23 cellular contexts compared by ENCODE assay signal in genomic region chr12:56230449-56231183, GRCh38. TPM values are rescaled to one million over a fixed set of nuclear protein-coding genes. Genes with fewer than 3 reads are reported as not detected.
A peak's percentile ranks its signal among the peaks of the same experiment; 100 is the strongest.
DNase-seq lines count a peak whose midpoint lies in the region; ATAC-seq, FAIRE-seq and TF ChIP-seq lines count a peak whose summit lies in the region.
"Had no signal": no experiment of that assay in that cellular context is flagged by ENCODE, and none has a peak within 500 bp of the region (broad histone marks: within the 10 kb centered on the region; RNA-seq: fewer than 3 reads in every experiment).

No MANE protein-coding gene starts in this region.

- no peak overlapping the region for H2BK120ac ChIP-seq in H1 (replicated peaks; ENCODE audit: low read depth, low read length)

- peaks cover under 1% of the 10 kb centered on the region for H3K4me1 Mint-ChIP-seq in neural crest cell
- H3K4me1 Mint-ChIP-seq: mesothelial cell of epicardium had no signal

- H3K23me2 ChIP-seq in H1 (ENCODE audit: low read depth, low read length), result no peaks in the 10 kb centered on the region

- peak; percentile 58 for DNase-seq in HT-29 (ENCODE audit: low spot score)
- DNase-seq in H1 (ENCODE audit: low read depth in 1 of 2, low spot score in 2 of 2), result no peak
- no peak for DNase-seq in neural crest cell (ENCODE audit: low read depth, low spot score)
- no peak for DNase-seq in cerebellum (ENCODE audit: low spot score)
- no peak for DNase-seq in brain microvascular endothelial cell
- DNase-seq in NCI-H2107 treated with DMSO at 0.1 percent for 48 hours (lab: John Stamatoyannopoulos, UW; ENCODE audit: unreplicated experiment), result no peak
- DNase-seq: activated CD4-positive, alpha-beta memory T cell treated with anti-CD3 and anti-CD28 coated beads for 36 hours; activated T-cell treated with anti-CD3 and anti-CD28 coated beads, Interleukin-2, amount 50 U/mL, for 48 hours; glutamatergic neuron; nucleus accumbens; RPMI8226; sigmoid colon; substantia nigra; SW 1271 had no signal

- no peak overlapping the region for H2BK15ac ChIP-seq in H1 (ENCODE audit: low read length)

- no peak overlapping the region for H2BK12ac ChIP-seq in H1 (ENCODE audit: low read depth, low read length)

- H3K27ac Mint-ChIP-seq in neural crest cell (ENCODE audit: unreplicated experiment), result peak overlapping the region; percentile 45
- H3K27ac Mint-ChIP-seq: activated CD4-positive, alpha-beta memory T cell treated with anti-CD3 and anti-CD28 coated beads for 36 hours; activated naive CD4-positive, alpha-beta T cell treated with anti-CD3 and anti-CD28 coated beads, Interleukin-2, amount 50 U/mL, for 72 hours; mesothelial cell of epicardium had no signal

- TF ChIP-seq EP300 in H1 (IDR thresholded peaks at IDR 0.05; ENCODE audit: borderline replicate concordance in 1 of 2, low read depth in 2 of 2, low read length in 2 of 2), result no peak

- H3K9me3 ChIP-seq in BLaER1 treated with 17β-estradiol and CSF1 and Interleukin-3, amounts not matched to agents 10 nM and 100 nM (replicated peaks in 1 of 11), result no peaks in the 10 kb centered on the region
- no peaks in the 10 kb centered on the region for H3K9me3 ChIP-seq in H1 (ENCODE audit: insufficient read depth in 2 of 2, low read depth in 1 of 2, low read length in 1 of 2)
- H3K9me3 ChIP-seq: breast epithelium, esophagus muscularis mucosa, sigmoid colon had no signal

- peak overlapping the region; percentile 39 to 80 (median 66) for H3K4me2 ChIP-seq in BLaER1 treated with 17β-estradiol and CSF1 and Interleukin-3, amounts not matched to agents 10 nM and 100 nM
- H3K4me2 ChIP-seq in H1 (ENCODE audit: insufficient read depth in 1 of 2, low read depth in 2 of 2, low read length in 2 of 2), result no peak overlapping the region

- H4K91ac ChIP-seq in H1 (replicated peaks; ENCODE audit: insufficient read length, low read length), result no peak overlapping the region

- no peak overlapping the region for H3K4me3 Mint-ChIP-seq in neural crest cell
- H3K4me3 Mint-ChIP-seq: activated CD4-positive, alpha-beta memory T cell treated with anti-CD3 and anti-CD28 coated beads for 36 hours; mesothelial cell of epicardium had no signal

- H3K79me1 ChIP-seq in H1 (ENCODE audit: low read depth, low read length), result peaks cover 2% of the 10 kb centered on the region; the same call in 1 of the 2 replicates

- H3K4ac ChIP-seq in H1 (replicated peaks; ENCODE audit: insufficient read length, low read depth, low read length), result no peak overlapping the region

- no peak overlapping the region for H2BK5ac ChIP-seq in H1 (ENCODE audit: low read depth, low read length)

- no peak for FAIRE-seq in H1 (lab: Jason Lieb, UNC)
- FAIRE-seq: GM12891 had no signal

- H4K8ac ChIP-seq in H1 (ENCODE audit: extremely low read depth, insufficient read depth, low read length), result peak overlapping the region; percentile 76; the same call in 1 of the 2 replicates

- peaks cover 9 to 46% (median 36%) of the 10 kb centered on the region in 10 experiments; a peak in 19 of 20 replicates for H3K4me1 ChIP-seq in BLaER1 treated with 17β-estradiol and CSF1 and Interleukin-3, amounts not matched to agents 10 nM and 100 nM
- peaks cover 0 to 6% (median 0%) of the 10 kb centered on the region in 4 experiments; a peak in 3 of 7 replicates for H3K4me1 ChIP-seq in H1 (replicated peaks in 1 of 4; ENCODE audit: control insufficient read depth in 3 of 4, insufficient read depth in 4 of 4, low read length in 3 of 4)
- H3K4me1 ChIP-seq: breast epithelium, sigmoid colon had no signal

- no peaks in the 10 kb centered on the region for H3K27me3 ChIP-seq in BLaER1 treated with 17β-estradiol and CSF1 and Interleukin-3, amounts not matched to agents 10 nM and 100 nM
- H3K27me3 ChIP-seq in H1 (replicated peaks in 1 of 4; ENCODE audit: control insufficient read depth in 3 of 4, extremely low read depth in 1 of 4, insufficient read depth in 3 of 4, low read length in 3 of 4) (no peaks in the 10 kb centered on the region), brain microvascular endothelial cell (replicated peaks) (no peaks in the 10 kb centered on the region)
- H3K27me3 ChIP-seq: breast epithelium, esophagus muscularis mucosa, sigmoid colon had no signal

- H4K20me1 ChIP-seq in BLaER1 treated with 17β-estradiol and CSF1 and Interleukin-3, amounts not matched to agents 10 nM and 100 nM, result no peaks in the 10 kb centered on the region; a peak in 1 of 22 replicates
- H4K20me1 ChIP-seq in H1 (replicated peaks in 1 of 2; ENCODE audit: control insufficient read depth in 1 of 2, insufficient read depth in 2 of 2, low read length in 2 of 2), result no peaks in the 10 kb centered on the region

- H3K23ac ChIP-seq in H1 (ENCODE audit: insufficient read length), result no peak overlapping the region

- no peaks in the 10 kb centered on the region for H3K27me3 Mint-ChIP-seq in neural crest cell (ENCODE audit: low read depth)
- H3K27me3 Mint-ChIP-seq: activated CD4-positive, alpha-beta memory T cell treated with anti-CD3 and anti-CD28 coated beads for 36 hours had no signal

- no peak for TF ChIP-seq POLR2A in H1 (IDR thresholded peaks at IDR 0.05; ENCODE audit: control extremely low read depth in 1 of 2, low read depth in 2 of 2, low read length in 2 of 2)

- no peak overlapping the region for H3K56ac ChIP-seq in H1 (replicated peaks; ENCODE audit: insufficient read length, low read depth, low read length)

- H3K9ac ChIP-seq in BLaER1 treated with 17β-estradiol and CSF1 and Interleukin-3, amounts not matched to agents 10 nM and 100 nM, result peak overlapping the region in 4 of 11 experiments; percentile 17 to 45 (median 26); a peak in 2 of 22 replicates
- no peak overlapping the region for H3K9ac ChIP-seq in H1 (replicated peaks in 1 of 4; ENCODE audit: extremely low read depth in 1 of 4, low read depth in 3 of 4, low read length in 3 of 4)

- no peak overlapping the region for H4K5ac ChIP-seq in H1 (ENCODE audit: insufficient read length, low read depth, low read length)

- no peak overlapping the region for H2BK20ac ChIP-seq in H1 (ENCODE audit: low read length)

- CTCF ChIA-PET in H1 (lab: Charles Lee; ENCODE audit: partially characterized antibody), result interaction anchor here (0.9 to 10.5 kb wide), 12 partner anchors 8 to 230 kb away, joined by 3 to 72 read pairs (median 4); partner anchors contain the start of genes ANKRD52, COQ10A, RNF41 and SMARCC2

- TF ChIP-seq CTCF in H1 (IDR thresholded peaks at IDR 0.05; ENCODE audit: control extremely low read depth in 1 of 3, insufficient read depth in 1 of 3, low read depth in 1 of 3, low read length in 3 of 3), result no peak
- no peak for TF ChIP-seq CTCF in neural crest cell (conservative IDR thresholded peaks at IDR 0.05)
- no peak for TF ChIP-seq CTCF in brain microvascular endothelial cell (IDR thresholded peaks at IDR 0.05; ENCODE audit: low read depth, low read length, missing control alignments)

- no peak overlapping the region for H3K18ac ChIP-seq in H1 (ENCODE audit: extremely low read depth, low read length)

- no peaks in the 10 kb centered on the region for H3K9me3 Mint-ChIP-seq in neural crest cell
- H3K9me3 Mint-ChIP-seq: activated CD4-positive, alpha-beta memory T cell treated with anti-CD3 and anti-CD28 coated beads for 36 hours; activated naive CD4-positive, alpha-beta T cell treated with anti-CD3 and anti-CD28 coated beads, Interleukin-2, amount 50 U/mL, for 72 hours; mesothelial cell of epicardium had no signal

- no peak overlapping the region for H3K14ac ChIP-seq in H1 (ENCODE audit: insufficient read length)

- 0 out of 2 replicates have a peak overlapping the region, but pooled peaks have one; percentile 24 for H2AK5ac ChIP-seq in H1 (ENCODE audit: low read depth, low read length)

- WGBS in H1 (ENCODE audit: extremely low coverage in 1 of 2, insufficient coverage in 1 of 2, insufficient read length in 1 of 2, insufficient replicate concordance in 2 of 2, low coverage in 1 of 2, low lambda C conversion rate in 2 of 2, missing lambda C conversion rate in 1 of 2), 2 experiments, result 79% methylated on average over 8 of the region's 8 CpGs; no CpG with 5 or more reads in 1 of the 2 experiments

- H3K4me3 ChIP-seq in BLaER1 treated with 17β-estradiol and CSF1 and Interleukin-3, amounts not matched to agents 10 nM and 100 nM, result no peak overlapping the region
- H3K4me3 ChIP-seq in H1 (ENCODE audit: extremely low read depth in 1 of 4, insufficient read depth in 2 of 4, low read depth in 3 of 4, low read length in 4 of 4), result no peak overlapping the region
- no peak overlapping the region for H3K4me3 ChIP-seq in brain microvascular endothelial cell (ENCODE audit: low read depth, low read length)
- H3K4me3 ChIP-seq: breast epithelium, esophagus muscularis mucosa, sigmoid colon had no signal

- POLR2A ChIA-PET in H1 (lab: Charles Lee; ENCODE audit: partially characterized antibody), result interaction anchor here (0.6 to 8.6 kb wide), 14 partner anchors 9 to 182 kb away, joined by 3 to 65 read pairs (median 4); partner anchors contain the start of genes ANKRD52, CS, MYL6 and RNF41

- no peaks in the 10 kb centered on the region for H3K79me2 ChIP-seq in H1 (ENCODE audit: control insufficient read depth in 1 of 2, insufficient read depth in 2 of 2, low read length in 2 of 2)

- peak overlapping the region in 3 of 11 experiments; percentile 39 to 60 (median 53); a peak in 3 of 22 replicates for H3K27ac ChIP-seq in BLaER1 treated with 17β-estradiol and CSF1 and Interleukin-3, amounts not matched to agents 10 nM and 100 nM
- no peak overlapping the region for H3K27ac ChIP-seq in H1 (ENCODE audit: low read depth, low read length)
- no peak overlapping the region for H3K27ac ChIP-seq in brain microvascular endothelial cell
- H3K27ac ChIP-seq: breast epithelium, esophagus muscularis mucosa, sigmoid colon, VCaP had no signal

- ATAC-seq in GM21717 (IDR thresholded peaks at IDR 0.05; ENCODE audit: unreplicated experiment), result no peak
- ATAC-seq: activated naive CD4-positive, alpha-beta T cell treated with anti-CD3 and anti-CD28 coated beads, Interleukin-2, amount 50 U/mL, for 72 hours had no signal

- no peak for TF ChIP-seq RAD21 in H1 (IDR thresholded peaks at IDR 0.05 in 1 of 2, conservative IDR thresholded peaks at IDR 0.05 in 1 of 2; ENCODE audit: low read depth in 2 of 2, low read length in 2 of 2)

- H3K36me3 ChIP-seq in BLaER1 treated with 17β-estradiol and CSF1 and Interleukin-3, amounts not matched to agents 10 nM and 100 nM, result peaks cover 0 to 20% (median 5%) of the 10 kb centered on the region in 11 experiments; a peak in 6 of 22 replicates
- H3K36me3 ChIP-seq in H1 (ENCODE audit: control insufficient read depth in 2 of 4, insufficient read depth in 4 of 4, low read length in 3 of 4), result peaks cover 0 to 4% (median 1%) of the 10 kb centered on the region in 4 experiments; a peak in 1 of 8 replicates
- H3K36me3 ChIP-seq in brain microvascular endothelial cell (replicated peaks), result no peaks in the 10 kb centered on the region
- H3K36me3 ChIP-seq: breast epithelium had no signal

- no peak overlapping the region for H2AFZ ChIP-seq in H1 (ENCODE audit: low read length)

- in situ Hi-C loops in brain microvascular endothelial cell (cut with HindIII; ENCODE audit: low pct_ligation_motif_present, low sequenced_read_pairs), result no loop called here

- H3K36me3 Mint-ChIP-seq in neural crest cell (ENCODE audit: low read depth), result no peaks in the 10 kb centered on the region
- H3K36me3 Mint-ChIP-seq: activated naive CD4-positive, alpha-beta T cell treated with anti-CD3 and anti-CD28 coated beads, Interleukin-2, amount 50 U/mL, for 72 hours had no signal

RNA-seq across cellular contexts. Expression of gene SLC39A5, which starts 0.8 kb away (rescaled TPM):
- total RNA-seq in HT-29 (2014; rRNA removed; shearing (Covaris generic)), result 8.6 and 10.7 TPM in 2 replicates
- total RNA-seq in H1 (2021; fragmentation: NEBNext Ultra II Directional; extraction: Animal tissue kit (Norgen Biotek cat#: 25700)), result 0.25 TPM in 1 of 2 replicates, not detected in the other
- polyA plus RNA-seq in H1 (2011; rRNA removed), result 0.27 and 0.75 TPM in 2 replicates
- 0.48 TPM for polyA plus RNA-seq in H1 (2011; cell fraction: cytosol; rRNA removed)
- polyA plus RNA-seq in H1 (2011; cell fraction: nucleus; rRNA removed), result 2.7 TPM
- 0.27 to 0.88 TPM (median 0.51 TPM) in 3 of 4 replicates, not detected in the other for polyA plus RNA-seq in H1 (2012, experiment 1 of 2)
- 0.24 TPM for polyA plus RNA-seq in H1 (2012, experiment 2 of 2)
- 0.04 TPM for polyA plus RNA-seq in H1 (2013, experiment 1 of 2)
- 0.09 TPM for polyA plus RNA-seq in H1 (2013, experiment 2 of 2)
- 0.47 TPM in 1 of 2 replicates, not detected in the other for polyA minus RNA-seq in H1 (2011; rRNA and poly(A)+ RNA removed)
- not detected for polyA minus RNA-seq in H1 (2011; cell fraction: cytosol; rRNA and poly(A)+ RNA removed)
- polyA minus RNA-seq in H1 (2011; cell fraction: nucleus; rRNA and poly(A)+ RNA removed), result not detected
- total RNA-seq in neural crest cell (0.65 and 1.0 TPM in 2 replicates), cerebellum (0.45 TPM)
- total RNA-seq: esophagus muscularis mucosa, G401, sigmoid colon had no signal

RNA-seq across cellular contexts. Expression of gene NABP2, which starts 6.5 kb away (rescaled TPM):
- total RNA-seq in HT-29 (2014; rRNA removed; shearing (Covaris generic)), result 57.1 and 69.9 TPM in 2 replicates
- total RNA-seq in H1 (2021; fragmentation: NEBNext Ultra II Directional; extraction: Animal tissue kit (Norgen Biotek cat#: 25700)), result 56.1 and 58.1 TPM in 2 replicates
- 59.8 and 67.5 TPM in 2 replicates for polyA plus RNA-seq in H1 (2011; rRNA removed)
- 71.4 TPM for polyA plus RNA-seq in H1 (2011; cell fraction: cytosol; rRNA removed)
- 29.7 TPM for polyA plus RNA-seq in H1 (2011; cell fraction: nucleus; rRNA removed)
- polyA plus RNA-seq in H1 (2012, experiment 1 of 2), result 58.0 to 64.0 TPM (median 61.5 TPM) in 4 replicates
- 60.6 TPM for polyA plus RNA-seq in H1 (2012, experiment 2 of 2)
- 31.7 TPM for polyA plus RNA-seq in H1 (2013, experiment 1 of 2)
- polyA plus RNA-seq in H1 (2013, experiment 2 of 2), result 32.1 TPM
- polyA minus RNA-seq in H1 (2011; rRNA and poly(A)+ RNA removed), result 34.2 and 41.0 TPM in 2 replicates
- polyA minus RNA-seq in H1 (2011; cell fraction: cytosol; rRNA and poly(A)+ RNA removed), result 17.3 TPM
- 9.0 TPM for polyA minus RNA-seq in H1 (2011; cell fraction: nucleus; rRNA and poly(A)+ RNA removed)
- 71.8 and 75.7 TPM in 2 replicates for total RNA-seq in neural crest cell
- total RNA-seq in cerebellum, result 13.8 TPM

RNA-seq across cellular contexts. Expression of gene RNF41, which starts 8.9 kb away (rescaled TPM):
- 94.3 and 103 TPM in 2 replicates for total RNA-seq in HT-29 (2014; rRNA removed; shearing (Covaris generic))
- 55.0 and 55.5 TPM in 2 replicates for total RNA-seq in H1 (2021; fragmentation: NEBNext Ultra II Directional; extraction: Animal tissue kit (Norgen Biotek cat#: 25700))
- polyA plus RNA-seq in H1 (2011; rRNA removed), result 98.6 and 127 TPM in 2 replicates
- 95.6 TPM for polyA plus RNA-seq in H1 (2011; cell fraction: cytosol; rRNA removed)
- 124 TPM for polyA plus RNA-seq in H1 (2011; cell fraction: nucleus; rRNA removed)
- polyA plus RNA-seq in H1 (2012, experiment 1 of 2), result 48.0 to 59.3 TPM (median 52.6 TPM) in 4 replicates
- polyA plus RNA-seq in H1 (2012, experiment 2 of 2), result 50.1 TPM
- polyA plus RNA-seq in H1 (2013, experiment 1 of 2), result 36.2 TPM
- polyA plus RNA-seq in H1 (2013, experiment 2 of 2), result 36.3 TPM
- 296 and 367 TPM in 2 replicates for polyA minus RNA-seq in H1 (2011; rRNA and poly(A)+ RNA removed)
- polyA minus RNA-seq in H1 (2011; cell fraction: cytosol; rRNA and poly(A)+ RNA removed), result 92.4 TPM
- polyA minus RNA-seq in H1 (2011; cell fraction: nucleus; rRNA and poly(A)+ RNA removed), result 94.9 TPM
- total RNA-seq in neural crest cell (48.3 and 48.6 TPM in 2 replicates), cerebellum (64.3 TPM)

RNA-seq across cellular contexts. Expression of gene ANKRD52, which starts 27.6 kb away (rescaled TPM):
- 8.1 and 13.4 TPM in 2 replicates for total RNA-seq in HT-29 (2014; rRNA removed; shearing (Covaris generic))
- total RNA-seq in H1 (2021; fragmentation: NEBNext Ultra II Directional; extraction: Animal tissue kit (Norgen Biotek cat#: 25700)), result 34.1 and 36.3 TPM in 2 replicates
- polyA plus RNA-seq in H1 (2011; rRNA removed), result 14.0 and 20.7 TPM in 2 replicates
- 14.1 TPM for polyA plus RNA-seq in H1 (2011; cell fraction: cytosol; rRNA removed)
- polyA plus RNA-seq in H1 (2011; cell fraction: nucleus; rRNA removed), result 74.8 TPM
- polyA plus RNA-seq in H1 (2012, experiment 1 of 2), result 19.5 to 26.6 TPM (median 22.1 TPM) in 4 replicates
- 14.4 TPM for polyA plus RNA-seq in H1 (2012, experiment 2 of 2)
- polyA plus RNA-seq in H1 (2013, experiment 1 of 2), result 15.3 TPM
- polyA plus RNA-seq in H1 (2013, experiment 2 of 2), result 14.7 TPM
- 20.7 and 30.8 TPM in 2 replicates for polyA minus RNA-seq in H1 (2011; rRNA and poly(A)+ RNA removed)
- 14.5 TPM for polyA minus RNA-seq in H1 (2011; cell fraction: cytosol; rRNA and poly(A)+ RNA removed)
- 20.3 TPM for polyA minus RNA-seq in H1 (2011; cell fraction: nucleus; rRNA and poly(A)+ RNA removed)
- 61.4 and 68.0 TPM in 2 replicates for total RNA-seq in neural crest cell
- 16.6 TPM for total RNA-seq in cerebellum

RNA-seq across cellular contexts. Expression of gene COQ10A, which starts 36.1 kb away (rescaled TPM):
- total RNA-seq in HT-29 (2014; rRNA removed; shearing (Covaris generic)), result 8.6 and 20.8 TPM in 2 replicates
- total RNA-seq in H1 (2021; fragmentation: NEBNext Ultra II Directional; extraction: Animal tissue kit (Norgen Biotek cat#: 25700)), result 21.8 and 22.8 TPM in 2 replicates
- 39.5 and 42.9 TPM in 2 replicates for polyA plus RNA-seq in H1 (2011; rRNA removed)
- polyA plus RNA-seq in H1 (2011; cell fraction: cytosol; rRNA removed), result 53.3 TPM
- 48.1 TPM for polyA plus RNA-seq in H1 (2011; cell fraction: nucleus; rRNA removed)
- polyA plus RNA-seq in H1 (2012, experiment 1 of 2), result 24.5 to 27.2 TPM (median 25.7 TPM) in 4 replicates
- polyA plus RNA-seq in H1 (2012, experiment 2 of 2), result 19.3 TPM
- 22.4 TPM for polyA plus RNA-seq in H1 (2013, experiment 1 of 2)
- 20.7 TPM for polyA plus RNA-seq in H1 (2013, experiment 2 of 2)
- 28.1 and 29.9 TPM in 2 replicates for polyA minus RNA-seq in H1 (2011; rRNA and poly(A)+ RNA removed)
- polyA minus RNA-seq in H1 (2011; cell fraction: cytosol; rRNA and poly(A)+ RNA removed), result 13.4 TPM
- polyA minus RNA-seq in H1 (2011; cell fraction: nucleus; rRNA and poly(A)+ RNA removed), result 21.5 TPM
- total RNA-seq in neural crest cell (23.2 and 23.3 TPM in 2 replicates), cerebellum (13.8 TPM)

Comparison
In these comparisons a context has a peak if more than half of its experiments do, and no peak if none do; other contexts are left out.
1. H3K4me2 ChIP-seq: peak in BLaER1 treated with 17β-estradiol and CSF1 and Interleukin-3, amounts not matched to agents 10 nM and 100 nM (11 of 11); none in H1 (0 of 2).